ENCODE assay signal across 8 cellular contexts in the genomic region with DNA sequence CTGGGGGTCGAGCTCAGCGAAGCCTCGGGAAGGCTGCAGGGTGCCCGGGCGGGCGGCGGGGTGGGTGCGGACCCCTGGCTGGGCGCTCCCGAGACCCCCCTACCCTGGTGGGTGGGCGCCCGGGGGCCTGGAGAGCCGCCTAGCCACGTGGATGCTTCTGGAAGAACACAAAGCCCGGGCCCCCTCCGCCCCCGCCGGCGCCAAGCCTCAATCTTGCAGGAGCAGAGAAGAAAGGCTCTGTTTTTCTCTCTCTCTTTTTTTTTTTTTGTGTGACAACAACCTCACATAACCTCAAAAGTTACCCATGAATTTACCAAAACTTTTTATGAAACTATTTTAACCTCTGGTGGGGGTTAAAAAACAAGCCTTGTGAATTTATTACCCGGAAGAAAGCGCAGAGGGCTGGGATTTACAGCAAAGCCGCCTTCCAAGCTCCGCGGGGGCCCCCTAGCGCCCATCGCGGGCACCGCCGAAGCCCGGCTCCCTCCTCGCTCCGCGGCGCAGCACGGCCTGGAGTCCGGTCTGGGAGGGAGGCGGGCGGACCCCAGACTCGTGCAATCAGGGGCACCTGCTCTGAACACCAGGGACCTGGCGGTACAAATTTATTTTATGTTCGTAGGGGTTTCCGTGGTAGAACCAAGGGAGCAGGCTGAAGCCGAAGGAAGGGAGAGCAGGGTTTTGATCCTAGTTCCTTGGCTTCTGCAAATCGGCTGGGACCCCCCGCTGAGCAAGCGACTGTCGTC. TPM values are rescaled to one million over a fixed set of nuclear protein-coding genes. Genes with fewer than 3 reads are reported as not detected.
DNase-seq lines count a peak whose midpoint lies in the region; ATAC-seq, FAIRE-seq and TF ChIP-seq lines count a peak whose summit lies in the region.

No MANE protein-coding gene starts in this region.

- H3K27ac ChIP-seq in coronary artery (no peak overlapping the region), left lung (peak overlapping the region in 1 of 2 donors; percentile 41)

- ATAC-seq in HG02981 (IDR thresholded peaks at IDR 0.05; ENCODE audit: unreplicated experiment) (peak; percentile 84), left lung (peak; percentile 99)

- DNase-seq in NCI-H2227 treated with DMSO at 0.1 percent for 48 hours (lab: John Stamatoyannopoulos, UW) (peak; percentile 84), coronary artery (ENCODE audit: low spot score) (no peak), left lung (peak; percentile 74 to 97), RCC 7860 (ENCODE audit: low spot score) (no peak)
- DNase-seq in activated CD4-positive, alpha-beta T cell treated with anti-CD3 and anti-CD28 coated beads, Interleukin-2, amount 10 ng/mL, durations not matched to agents 7 days and 5 days: peak; percentile 82
- DNase-seq in stimulated activated CD4-positive, alpha-beta T cell treated with anti-CD3 and anti-CD28 coated beads, Interleukin-1b, Interleukin-23, amount 100 ng/mL, for 48 hours: peak; percentile 80

- intact Hi-C loops in left lung (cut with DNase I): loop anchor here in 1 of 2 donors (5.0 kb wide), 1 partner anchor 135 kb away; no protein-coding TSS in a partner anchor

- no peak for FAIRE-seq in RCC 7860 (lab: Jason Lieb, UNC)

- H3K27me3 ChIP-seq in left lung: peaks cover 23 to 65% of the 10 kb centered on the region in 2 donors

- H3K9me3 ChIP-seq in left lung: no peaks in the 10 kb centered on the region

- H3K27me3 Mint-ChIP-seq in activated CD4-positive, alpha-beta T cell treated with anti-CD3 and anti-CD28 coated beads, Interleukin-2, amount 10 ng/mL, durations not matched to agents 7 days and 5 days: no peaks in the 10 kb centered on the region

- CTCF ChIA-PET in activated CD4-positive, alpha-beta T cell treated with anti-CD3 and anti-CD28 coated beads, Interleukin-2, amount 10 ng/mL, durations not matched to agents 7 days and 5 days (lab: Charles Lee): interaction anchor here (0.6 to 2.8 kb wide), 18 partner anchors 9 to 414 kb away, joined by 3 to 16 read pairs (median 4); no protein-coding TSS in a partner anchor

- peaks cover 22% of the 10 kb centered on the region for H3K4me1 Mint-ChIP-seq in activated CD4-positive, alpha-beta T cell treated with anti-CD3 and anti-CD28 coated beads, Interleukin-2, amount 10 ng/mL, durations not matched to agents 7 days and 5 days

- H3K4me3 ChIP-seq in coronary artery: peak overlapping the region; percentile 72
- H3K4me3 ChIP-seq in left lung: peak overlapping the region; percentile 51

- peaks cover 3 to 21% of the 10 kb centered on the region in 2 donors for H3K4me1 ChIP-seq in left lung

- H3K9me3 Mint-ChIP-seq in activated CD4-positive, alpha-beta T cell treated with anti-CD3 and anti-CD28 coated beads, Interleukin-2, amount 10 ng/mL, durations not matched to agents 7 days and 5 days: no peaks in the 10 kb centered on the region

- peaks cover 15% of the 10 kb centered on the region for H3K36me3 Mint-ChIP-seq in activated CD4-positive, alpha-beta T cell treated with anti-CD3 and anti-CD28 coated beads, Interleukin-2, amount 10 ng/mL, durations not matched to agents 7 days and 5 days (ENCODE audit: low read depth)

- TF ChIP-seq CTCF in GM12873 (IDR thresholded peaks at IDR 0.05; ENCODE audit: insufficient read depth, low read depth, low read length, missing control alignments): peak; percentile 90
- TF ChIP-seq CTCF in coronary artery (IDR thresholded peaks at IDR 0.05): peak; percentile 93
- peak; percentile 95 to 96 for TF ChIP-seq CTCF in left lung (IDR thresholded peaks at IDR 0.05)

- H3K36me3 ChIP-seq in left lung: no peaks in the 10 kb centered on the region

- H3K27ac Mint-ChIP-seq in activated CD4-positive, alpha-beta T cell treated with anti-CD3 and anti-CD28 coated beads, Interleukin-2, amount 10 ng/mL, durations not matched to agents 7 days and 5 days: peak overlapping the region; percentile 70

- POLR2A ChIA-PET in activated CD4-positive, alpha-beta T cell treated with anti-CD3 and anti-CD28 coated beads, Interleukin-2, amount 10 ng/mL, durations not matched to agents 7 days and 5 days (lab: Charles Lee): no interaction called here

- peak overlapping the region; percentile 71 for H3K4me3 Mint-ChIP-seq in activated CD4-positive, alpha-beta T cell treated with anti-CD3 and anti-CD28 coated beads, Interleukin-2, amount 10 ng/mL, durations not matched to agents 7 days and 5 days

RNA-seq across cellular contexts. Expression of gene ZNF831, which starts 58.8 kb away (rescaled TPM):
- total RNA-seq in activated CD4-positive, alpha-beta T cell treated with anti-CD3 and anti-CD28 coated beads, Interleukin-2, amount 10 ng/mL, durations not matched to agents 7 days and 5 days: 10 to 100 TPM; 10.3 to 10.4 TPM
- total RNA-seq in left lung: 1 to 10 TPM in 1 of 2 donors, under 1 TPM in 1; 0.38 to 1.1 TPM

Comparison
In these comparisons a context has a peak if more than half of its experiments do, and no peak if none do; other contexts are left out.
1. DNase-seq: peak in NCI-H2227 treated with DMSO at 0.1 percent for 48 hours (single experiment), activated CD4-positive, alpha-beta T cell treated with anti-CD3 and anti-CD28 coated beads, Interleukin-2, amount 10 ng/mL, durations not matched to agents 7 days and 5 days (single experiment), left lung (2 of 2) and stimulated activated CD4-positive, alpha-beta T cell treated with anti-CD3 and anti-CD28 coated beads, Interleukin-1b, Interleukin-23, amount 100 ng/mL, for 48 hours (single experiment); none in coronary artery (single experiment) and RCC 7860 (single experiment).
2. RNA of gene ZNF831, which starts 58.8 kb away (total RNA-seq): 10.3 to 10.4 TPM in activated CD4-positive, alpha-beta T cell treated with anti-CD3 and anti-CD28 coated beads, Interleukin-2, amount 10 ng/mL, durations not matched to agents 7 days and 5 days; 0.38 to 1.1 TPM in left lung; every median in the first group is over 4 times any median in the second.
3. Peak in every context shown above with its lines, with median percentiles within 50 percentile points of each other: CTCF ChIP-seq.